In the genomic region with DNA sequence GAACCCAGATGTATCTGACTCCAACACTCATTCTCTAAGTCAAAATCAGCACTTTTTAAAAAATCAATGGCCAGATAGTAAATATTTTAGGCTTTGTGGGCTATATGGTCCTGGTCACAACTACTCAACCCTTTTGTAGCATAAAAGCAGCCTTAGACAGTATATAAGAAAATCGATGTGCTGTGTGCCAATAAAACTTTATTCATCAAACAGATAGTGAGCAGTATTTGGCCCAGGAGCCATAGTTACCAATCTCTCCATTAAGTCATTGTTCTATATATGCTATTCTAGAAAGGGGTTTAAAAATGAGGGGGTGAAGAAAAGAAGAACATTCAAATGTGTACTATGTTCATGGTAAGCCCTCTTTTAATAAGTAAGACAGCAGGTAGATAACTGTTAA, we compare ENCODE assay signal across 25 cellular contexts.
"Had no signal": no experiment of that assay in that cellular context is flagged by ENCODE, and none has a peak within 500 bp of the region (broad histone marks: within the 10 kb centered on the region; RNA-seq: fewer than 3 reads in every experiment).

No MANE protein-coding gene starts in this region.

- DNase-seq: activated CD4-positive, alpha-beta T cell treated with anti-CD3 and anti-CD28 coated beads for 36 hours; activated CD4-positive, alpha-beta T cell treated with anti-CD3 and anti-CD28 coated beads, Interleukin-2, amount 50 U/mL, for 4 hours; activated CD4-positive, CD25-positive, alpha-beta regulatory T cell; activated naive CD4-positive, alpha-beta T cell treated with Interleukin-2 at 50 U/mL for 16 hours; activated T-cell treated with anti-CD3 and anti-CD28 coated beads for 4 hours; heart left ventricle; hypothalamus; immature natural killer cell; kidney; left colon; midbrain; naive thymus-derived CD8-positive, alpha-beta T cell; nucleus accumbens; psoas muscle; spleen; stimulated activated naive CD8-positive, alpha-beta T cell treated with anti-CD3 and anti-CD28 coated beads, Interleukin-15, Interleukin-2, amounts not matched to agents 100 U/mL and 50 U/mL, for 24 hours; T-cell had no signal

- H3K79me2 ChIP-seq: parathyroid adenoma had no signal

- H3K36me3 ChIP-seq: ascending aorta, brain microvascular endothelial cell, heart left ventricle, spleen, thoracic aorta had no signal

- ATAC-seq: left colon; naive thymus-derived CD8-positive, alpha-beta T cell; T-cell had no signal

- H2AFZ ChIP-seq: parathyroid adenoma had no signal

- H3K4me1 Mint-ChIP-seq: immature natural killer cell; naive thymus-derived CD8-positive, alpha-beta T cell; neural crest cell; T-cell had no signal

- H3K4me1 ChIP-seq: ascending aorta, parathyroid adenoma, spleen had no signal

- H3K27ac ChIP-seq: ascending aorta, brain microvascular endothelial cell, parathyroid adenoma, thoracic aorta had no signal

- H3K36me3 Mint-ChIP-seq: activated naive CD8-positive, alpha-beta T cell; immature natural killer cell; naive thymus-derived CD8-positive, alpha-beta T cell; T-cell had no signal

- H3K9me3 ChIP-seq: ascending aorta, heart left ventricle, psoas muscle, spleen, thoracic aorta had no signal

- H3K27ac Mint-ChIP-seq: activated CD4-positive, alpha-beta T cell treated with anti-CD3 and anti-CD28 coated beads for 36 hours; activated naive CD8-positive, alpha-beta T cell; immature natural killer cell; naive thymus-derived CD8-positive, alpha-beta T cell; T-cell; T-helper 2 cell treated with Interferon-gamma antibody and Interleukin-4, amounts not matched to agents 5 μg/mL and 100 μg/mL, for 36 hours had no signal

- H3K4me3 ChIP-seq: ascending aorta, heart left ventricle, psoas muscle, spleen, thoracic aorta had no signal

- H3K9ac ChIP-seq: parathyroid adenoma had no signal

- H3K27me3 ChIP-seq: ascending aorta, brain microvascular endothelial cell, heart left ventricle had no signal

- H3K9me3 Mint-ChIP-seq: activated T-cell treated with anti-CD3 and anti-CD28 coated beads, Interleukin-2, amount 50 U/mL, for 72 hours; neural crest cell; T-cell; T-helper 2 cell treated with Interferon-gamma antibody and Interleukin-4, amounts not matched to agents 5 μg/mL and 100 μg/mL, for 36 hours had no signal

- H3K4me3 Mint-ChIP-seq: activated CD4-positive, alpha-beta T cell treated with anti-CD3 and anti-CD28 coated beads for 36 hours; activated naive CD8-positive, alpha-beta T cell; immature natural killer cell; naive thymus-derived CD8-positive, alpha-beta T cell; neural crest cell; T-cell; T-helper 2 cell treated with Interferon-gamma antibody and Interleukin-4, amounts not matched to agents 5 μg/mL and 100 μg/mL, for 36 hours had no signal
